23 cellular contexts compared by ENCODE assay signal in the genomic region with DNA sequence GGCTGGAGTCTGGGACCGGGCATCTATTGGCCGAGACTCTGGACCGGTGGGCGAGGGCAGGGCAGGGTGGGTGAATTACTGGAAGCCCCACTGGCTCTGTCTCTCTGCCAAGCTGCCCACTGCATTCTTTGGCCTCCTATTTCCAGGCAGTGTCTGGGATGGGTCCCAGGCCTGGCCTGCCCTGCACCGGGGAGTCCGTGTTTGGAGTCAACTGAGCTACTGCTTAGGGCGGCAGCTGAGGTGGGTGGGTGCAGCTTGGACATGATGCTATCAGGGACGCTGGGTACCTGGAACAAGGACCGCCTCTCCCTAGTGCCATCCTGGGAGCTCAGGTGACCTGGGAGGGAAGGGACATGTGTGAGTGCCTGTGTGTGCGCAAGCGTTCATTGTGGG.
"Had no signal": no experiment of that assay in that cellular context is flagged by ENCODE, and none has a peak within 500 bp of the region (broad histone marks: within the 10 kb centered on the region; RNA-seq: fewer than 3 reads in every experiment).

No MANE protein-coding gene starts in this region.

- H3K36me3 ChIP-seq: brain microvascular endothelial cell had no signal

- H3K27ac ChIP-seq: brain microvascular endothelial cell had no signal

- ATAC-seq: T-helper 17 cell, WTC11 had no signal

- H3K27me3 ChIP-seq: brain microvascular endothelial cell had no signal

- DNase-seq: activated CD4-positive, alpha-beta T cell treated with anti-CD3 and anti-CD28 coated beads for 48 hours; activated CD4-positive, alpha-beta T cell treated with anti-CD3 and anti-CD28 coated beads, Interleukin-2, amount 50 U/mL, for 4 hours; activated CD4-positive, CD25-positive, alpha-beta regulatory T cell treated with anti-CD3 and anti-CD28 coated beads, Interleukin-2, amount 50 U/mL, for 72 hours; activated gamma-delta T cell; activated naive CD4-positive, alpha-beta T cell treated with anti-CD3 and anti-CD28 coated beads for 36 hours; activated T-cell treated with anti-CD3 and anti-CD28 coated beads for 4 hours; activated T-cell treated with anti-CD3 and anti-CD28 coated beads, Interleukin-2, amount 50 U/mL, for 48 hours; amygdala; brain microvascular endothelial cell; IMR-90; KG1; NCI-H1048; NCI-H1930; NCI-H2171; NCI-H226; NCI-H526; NCI-H774; NK-92 treated with Interleukin-12 subunit alpha and Interleukin-12 subunit beta, amount 100 ng/mL, for 24 hours; RPMI8226; SHP77 treated with DMSO at 0.1 percent for 48 hours; T-helper 17 cell; T-helper 9 cell had no signal
